Comparison of ENCODE assay signal across 15 cellular contexts in genomic region chr10:49174926-49175500, GRCh38. TPM values are rescaled to one million over a fixed set of nuclear protein-coding genes. Genes with fewer than 3 reads are reported as not detected.
DNase-seq lines count a peak whose midpoint lies in the region; ATAC-seq and TF ChIP-seq lines count a peak whose summit lies in the region.
"Had no signal": no experiment of that assay in that cellular context is flagged by ENCODE, and none has a peak within 500 bp of the region (broad histone marks: within the 10 kb centered on the region; RNA-seq: fewer than 3 reads in every experiment).

No MANE protein-coding gene starts in this region.

- no peak overlapping the region for H3K23ac ChIP-seq in H9 (ENCODE audit: insufficient read length, low read depth, low read length)

- H3K4me3 ChIP-seq in BLaER1 treated with 17β-estradiol and CSF1 and Interleukin-3, amounts not matched to agents 10 nM and 100 nM = no peak overlapping the region
- H3K4me3 ChIP-seq: left lung, SJSA1 had no signal

- peak overlapping the region; percentile 46 to 96 (median 72) for H3K4me2 ChIP-seq in BLaER1 treated with 17β-estradiol and CSF1 and Interleukin-3, amounts not matched to agents 10 nM and 100 nM
- H3K4me2 ChIP-seq in H9 (ENCODE audit: insufficient read depth, insufficient read length, low read length) = no peak overlapping the region

- H3K4me1 ChIP-seq in BLaER1 treated with 17β-estradiol and CSF1 and Interleukin-3, amounts not matched to agents 10 nM and 100 nM = peaks cover 50 to 100% (median 90%) of the 10 kb centered on the region in 10 experiments
- no peaks in the 10 kb centered on the region for H3K4me1 ChIP-seq in H9 (ENCODE audit: insufficient read depth, low read length)

- peaks cover 0 to 92% (median 63%) of the 10 kb centered on the region in 11 experiments; a peak in 14 of 22 replicates for H4K20me1 ChIP-seq in BLaER1 treated with 17β-estradiol and CSF1 and Interleukin-3, amounts not matched to agents 10 nM and 100 nM
- no peaks in the 10 kb centered on the region for H4K20me1 ChIP-seq in H9 (ENCODE audit: control insufficient read depth, insufficient read depth, insufficient read length)

- no peaks in the 10 kb centered on the region for H3K79me1 ChIP-seq in H9 (ENCODE audit: insufficient read depth, low read depth, low read length, poor library complexity, severe bottlenecking)

- H2BK12ac ChIP-seq in H9 (ENCODE audit: insufficient read length, low read depth, low read length) = no peak overlapping the region

- H3K27ac ChIP-seq in BLaER1 treated with 17β-estradiol and CSF1 and Interleukin-3, amounts not matched to agents 10 nM and 100 nM = peak overlapping the region in 8 of 11 experiments; percentile 8 to 72 (median 46); a peak in 12 of 22 replicates
- H3K27ac ChIP-seq in H9 (ENCODE audit: insufficient read length, low read depth, low read length) = no peak overlapping the region
- H3K27ac ChIP-seq: left lung, parathyroid adenoma, SJSA1 had no signal

- DNase-seq in H9 (no peak), natural killer cell (no peak), AG20443 (ENCODE audit: low spot score) (no peak), DMS153 treated with DMSO at 0.1 percent for 48 hours (lab: John Stamatoyannopoulos, UW; ENCODE audit: unreplicated experiment) (no peak), foreskin melanocyte (no peak)
- DNase-seq: AML-193, caudate nucleus, MM.1S, NCI-H1694, NCI-H446 had no signal

- H3K36me3 Mint-ChIP-seq in H9 (ENCODE audit: insufficient read depth in 1 of 3, low read depth in 3 of 3) (no peaks in the 10 kb centered on the region; a peak in 1 of 7 replicates), natural killer cell (no peaks in the 10 kb centered on the region)
- H3K36me3 Mint-ChIP-seq in activated T-helper 17 cell treated with anti-CD3 and anti-CD28 coated beads, Interleukin-2, amount 50 U/mL, for 72 hours (ENCODE audit: low read depth) = peaks cover 96% of the 10 kb centered on the region

- no peak overlapping the region for H4K91ac ChIP-seq in H9 (ENCODE audit: insufficient read length, low read depth, low read length)

- no peak overlapping the region for H3K18ac ChIP-seq in H9 (ENCODE audit: insufficient read length, low read depth, low read length)

- H3K23me2 ChIP-seq in H9 (ENCODE audit: insufficient read length, low read depth, low read length, poor library complexity, severe bottlenecking) = no peaks in the 10 kb centered on the region

- H3K14ac ChIP-seq in H9 (ENCODE audit: insufficient read depth, low read length) = 0 out of 2 replicates have a peak overlapping the region, but pooled peaks have one; percentile 5

- H4K5ac ChIP-seq in H9 (ENCODE audit: insufficient read length, low read depth, low read length) = no peak overlapping the region

- H3K27ac Mint-ChIP-seq in H9 (peak overlapping the region; percentile 37 to 69 (median 43); a peak in 5 of 7 replicates), natural killer cell (peak overlapping the region; percentile 23 to 56)
- H3K27ac Mint-ChIP-seq in activated T-helper 17 cell treated with anti-CD3 and anti-CD28 coated beads, Interleukin-2, amount 50 U/mL, for 72 hours = peak overlapping the region; percentile 99

- no peaks in the 10 kb centered on the region for H3K27me3 ChIP-seq in BLaER1 treated with 17β-estradiol and CSF1 and Interleukin-3, amounts not matched to agents 10 nM and 100 nM
- no peaks in the 10 kb centered on the region for H3K27me3 ChIP-seq in H9 (ENCODE audit: insufficient read depth, low read length)
- H3K27me3 ChIP-seq: left lung, SJSA1 had no signal

- no peak overlapping the region for H4K8ac ChIP-seq in H9 (replicated peaks; ENCODE audit: insufficient read length, low read depth, low read length)

- H3K9me3 Mint-ChIP-seq in H9 (0 out of 5 replicates have a peak, but pooled peaks cover 0 to 3% of the 10 kb centered on the region in 2 experiments), natural killer cell (no peaks in the 10 kb centered on the region)
- no peaks in the 10 kb centered on the region for H3K9me3 Mint-ChIP-seq in activated T-helper 17 cell treated with anti-CD3 and anti-CD28 coated beads, Interleukin-2, amount 50 U/mL, for 72 hours

- WGBS in H9 (ENCODE audit: extremely low coverage, insufficient read length, low lambda C conversion rate) = no CpG with 5 or more reads among the region's 10 CpGs

- no peak overlapping the region for H3K56ac ChIP-seq in H9 (ENCODE audit: insufficient read length, low read depth, low read length)

- H2BK15ac ChIP-seq in H9 (ENCODE audit: low read depth, low read length) = no peak overlapping the region

- peaks cover 0 to 17% (median 0%) of the 10 kb centered on the region in 11 experiments; a peak in 2 of 22 replicates for H3K36me3 ChIP-seq in BLaER1 treated with 17β-estradiol and CSF1 and Interleukin-3, amounts not matched to agents 10 nM and 100 nM
- H3K36me3 ChIP-seq: left lung, SJSA1 had no signal

- no peak overlapping the region for H3K4me3 Mint-ChIP-seq in H9
- peak overlapping the region; percentile 82 for H3K4me3 Mint-ChIP-seq in activated T-helper 17 cell treated with anti-CD3 and anti-CD28 coated beads, Interleukin-2, amount 50 U/mL, for 72 hours
- no peak overlapping the region for H3K4me3 Mint-ChIP-seq in natural killer cell

- no peak overlapping the region for H2BK20ac ChIP-seq in H9 (ENCODE audit: low read depth, low read length, poor library complexity, severe bottlenecking)

- no peak for ATAC-seq in activated T-helper 17 cell treated with anti-CD3 and anti-CD28 coated beads, Interleukin-2, amount 50 U/mL, for 72 hours (replicated peaks)
- no peak for ATAC-seq in natural killer cell
- ATAC-seq: left lung had no signal

- no peak overlapping the region for H2BK120ac ChIP-seq in H9 (ENCODE audit: low read depth, low read length, poor library complexity, severe bottlenecking)

- H2AFZ ChIP-seq in H9 (ENCODE audit: low read length) = no peak overlapping the region
- H2AFZ ChIP-seq: parathyroid adenoma had no signal

- no peak overlapping the region for H3T11ph ChIP-seq in H9 (ENCODE audit: low read length)

- no peak overlapping the region for H3K4ac ChIP-seq in H9 (ENCODE audit: low read depth, low read length)

- no peaks in the 10 kb centered on the region for H3K9me3 ChIP-seq in BLaER1 treated with 17β-estradiol and CSF1 and Interleukin-3, amounts not matched to agents 10 nM and 100 nM (replicated peaks in 1 of 11)
- no peaks in the 10 kb centered on the region for H3K9me3 ChIP-seq in H9 (ENCODE audit: control insufficient read depth, low read depth, low read length)
- H3K9me3 ChIP-seq: left lung, SJSA1 had no signal

- no peak overlapping the region for H2AK5ac ChIP-seq in H9 (ENCODE audit: insufficient read length, low read length)

- TF ChIP-seq CTCF in H9 (conservative IDR thresholded peaks at IDR 0.05) = no peak
- no peak for TF ChIP-seq CTCF in natural killer cell (IDR thresholded peaks at IDR 0.05)

- H3K9ac ChIP-seq in BLaER1 treated with 17β-estradiol and CSF1 and Interleukin-3, amounts not matched to agents 10 nM and 100 nM = peak overlapping the region in 4 of 11 experiments; percentile 1 to 43 (median 33); a peak in 4 of 22 replicates
- H3K9ac ChIP-seq in H9 (ENCODE audit: extremely low read depth, insufficient read length, low read length) = no peak overlapping the region
- H3K9ac ChIP-seq: parathyroid adenoma had no signal

- intact Hi-C loops in natural killer cell (cut with micrococcal nuclease) = no loop called here

- no peaks in the 10 kb centered on the region for H3K79me2 ChIP-seq in H9 (ENCODE audit: insufficient read depth, low read length)

- no peaks in the 10 kb centered on the region for H3K27me3 Mint-ChIP-seq in H9 (ENCODE audit: low read depth)
- H3K27me3 Mint-ChIP-seq in activated T-helper 17 cell treated with anti-CD3 and anti-CD28 coated beads, Interleukin-2, amount 50 U/mL, for 72 hours = no peaks in the 10 kb centered on the region
- H3K27me3 Mint-ChIP-seq in natural killer cell (ENCODE audit: low read depth in 2 of 2) = no peaks in the 10 kb centered on the region

- H3K4me1 Mint-ChIP-seq in H9 (peaks cover 4 to 9% of the 10 kb centered on the region in 2 experiments), natural killer cell (peaks cover 56 to 69% of the 10 kb centered on the region in 2 donors)
- H3K4me1 Mint-ChIP-seq in activated T-helper 17 cell treated with anti-CD3 and anti-CD28 coated beads, Interleukin-2, amount 50 U/mL, for 72 hours = peaks cover 44% of the 10 kb centered on the region

- H2BK5ac ChIP-seq in H9 (ENCODE audit: insufficient read length, low read length) = no peak overlapping the region

RNA-seq across cellular contexts. Expression of gene TMEM273, which starts 13.2 kb away (rescaled TPM):
- total RNA-seq in H9 (2021) = not detected in 2 replicates
- total RNA-seq in activated T-helper 17 cell treated with anti-CD3 and anti-CD28 coated beads, Interleukin-2, amount 50 U/mL, for 72 hours = 100 to 1,000 TPM in 1 of 2 donors, 10 to 100 TPM in 1; 92.2 to 262 TPM
- 10 to 100 TPM; 11.6 to 46.3 (median 29.4) TPM for total RNA-seq in natural killer cell
- total RNA-seq: SJSA1 had no signal

RNA-seq across cellular contexts. Expression of gene FAM170B, which starts 41.2 kb away (rescaled TPM):
- total RNA-seq in H9 (2021) (not detected in 2 replicates), natural killer cell (not detected)
- not detected for total RNA-seq in activated T-helper 17 cell treated with anti-CD3 and anti-CD28 coated beads, Interleukin-2, amount 50 U/mL, for 72 hours
- total RNA-seq: SJSA1 had no signal

RNA-seq across cellular contexts. Expression of gene VSTM4, which starts 59.7 kb away (rescaled TPM):
- total RNA-seq in H9 (2021) = 0.35 and 0.44 TPM in 2 replicates
- under 1 TPM; 0.06 to 0.13 TPM for total RNA-seq in activated T-helper 17 cell treated with anti-CD3 and anti-CD28 coated beads, Interleukin-2, amount 50 U/mL, for 72 hours
- under 1 TPM; 0.38 to 0.57 (median 0.45) TPM for total RNA-seq in natural killer cell

Comparison
In these comparisons a context has a peak if more than half of its experiments do, and no peak if none do; other contexts are left out.
1. H3K27ac Mint-ChIP-seq: peak in every context shown above with its lines; median percentile 99 in activated T-helper 17 cell treated with anti-CD3 and anti-CD28 coated beads, Interleukin-2, amount 50 U/mL, for 72 hours; 43 in H9; 40 in natural killer cell.
2. RNA of gene TMEM273, which starts 13.2 kb away (total RNA-seq): 92.2 to 262 TPM in activated T-helper 17 cell treated with anti-CD3 and anti-CD28 coated beads, Interleukin-2, amount 50 U/mL, for 72 hours and 11.6 to 46.3 TPM in natural killer cell; not detected in H9; every median in the first group is over 10 times any median in the second.